ENCODE assay signal across 29 cellular contexts in the genomic region with DNA sequence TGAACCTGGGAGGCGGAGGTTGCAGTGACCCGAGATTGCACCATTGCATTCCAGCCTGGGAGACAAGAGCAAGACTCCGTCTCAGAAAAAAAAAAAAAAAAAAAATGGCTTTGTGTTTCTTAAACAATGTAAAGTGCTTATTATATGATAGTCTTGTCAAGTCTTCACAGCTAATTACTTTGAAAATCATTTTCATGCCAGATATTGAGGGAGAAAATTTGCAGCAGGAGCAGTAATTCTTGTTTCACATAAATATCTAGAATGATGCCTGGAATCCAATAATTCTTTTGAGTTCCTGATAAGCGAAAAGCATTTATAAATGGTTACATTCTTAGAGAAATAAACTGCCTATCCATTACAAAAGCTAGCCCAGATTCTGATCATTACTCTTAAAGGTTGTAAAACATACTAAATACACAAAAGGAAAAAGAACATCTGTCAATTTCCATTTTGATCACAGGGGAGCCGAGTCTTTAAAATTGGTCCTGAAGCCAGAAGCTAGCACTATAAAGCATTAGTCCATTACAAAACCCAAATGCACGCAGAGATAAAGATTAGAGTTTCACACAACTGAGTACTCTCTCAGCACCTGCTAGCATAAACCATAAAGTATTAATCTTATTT. TPM values are rescaled to one million over a fixed set of nuclear protein-coding genes. Genes with fewer than 3 reads are reported as not detected.
DNase-seq lines count a peak whose midpoint lies in the region; ATAC-seq, FAIRE-seq and TF ChIP-seq lines count a peak whose summit lies in the region.
"Had no signal": no experiment of that assay in that cellular context is flagged by ENCODE, and none has a peak within 500 bp of the region (broad histone marks: within the 10 kb centered on the region; RNA-seq: fewer than 3 reads in every experiment).

No MANE protein-coding gene starts in this region.

- H3K9me3 ChIP-seq in HAP-1 (0 out of 2 replicates have a peak, but pooled peaks cover 2% of the 10 kb centered on the region), SK-N-MC (ENCODE audit: low read depth, low read length) (no peaks in the 10 kb centered on the region), psoas muscle (no peaks in the 10 kb centered on the region)
- H3K9me3 ChIP-seq: ascending aorta, upper lobe of left lung had no signal

- no peak for TF ChIP-seq CTCF in psoas muscle (IDR thresholded peaks at IDR 0.05)

- DNase-seq in HAP-1 (ENCODE audit: low spot score in 2 of 2) = peak; percentile 40 to 72
- peak; percentile 15 for DNase-seq in NCI-H1694 (lab: John Stamatoyannopoulos, UW)
- no peak for DNase-seq in SK-N-MC (ENCODE audit: low read depth, low spot score)
- DNase-seq in psoas muscle = no peak
- no peak for DNase-seq in amygdala (lab: John Stamatoyannopoulos, UW)
- no peak for DNase-seq in urothelium cell line (ENCODE audit: low spot score)
- DNase-seq: activated CD4-positive, alpha-beta T cell treated with anti-CD3 and anti-CD28 coated beads, Interleukin-2, amount 10 ng/mL, durations not matched to agents 24 days and 14 days; activated CD8-positive, alpha-beta memory T cell treated with anti-CD3 and anti-CD28 coated beads for 24 hours; activated effector memory CD4-positive, alpha-beta T cell treated with Interleukin-2 at 50 U/mL for 16 hours; activated T-cell treated with anti-CD3 and anti-CD28 coated beads for 4 hours; caudate nucleus; DND-41; effector CD8-positive, alpha-beta T cell; GF-D8; Karpas-422; left colon; NCI-H526 treated with DMSO at 0.1 percent for 48 hours; SHP77 treated with DMSO at 0.1 percent for 48 hours; stimulated activated CD4-positive, alpha-beta T cell treated with anti-CD3 and anti-CD28 coated beads, Interleukin-4, amount 100 ng/mL, for 24 hours; T1000; upper lobe of left lung had no signal

- FAIRE-seq in urothelium cell line (lab: Jason Lieb, UNC) = no peak
- FAIRE-seq: RCC 7860 had no signal

- no peak overlapping the region for H3K9ac ChIP-seq in SK-N-MC (ENCODE audit: insufficient read length)
- H3K9ac ChIP-seq: BLaER1 treated with 17β-estradiol and CSF1 and Interleukin-3, amounts not matched to agents 10 nM and 100 nM had no signal

- in situ Hi-C loops in HAP-1 (cut with MboI; ENCODE audit: low sequenced_read_pairs) = no loop called here

- H3K27me3 ChIP-seq in HAP-1 (ENCODE audit: low read depth) (no peaks in the 10 kb centered on the region), psoas muscle (ENCODE audit: insufficient read depth in 3 of 3, low read length in 2 of 3) (no peaks in the 10 kb centered on the region)
- H3K27me3 ChIP-seq: ascending aorta; BLaER1 treated with 17β-estradiol and CSF1 and Interleukin-3, amounts not matched to agents 10 nM and 100 nM; upper lobe of left lung had no signal

- intact Hi-C loops in psoas muscle (cut with DNase I) = no loop called here

- WGBS in psoas muscle, 3 donors = 50 to 55% (median 54%) methylated on average over 6 of the region's 6 CpGs

- ATAC-seq in psoas muscle = no peak
- no peak for ATAC-seq in HG03439 (IDR thresholded peaks at IDR 0.05; ENCODE audit: unreplicated experiment)
- ATAC-seq: HCT116, left colon, sciatic nerve, WTC11 had no signal

- H3K27ac ChIP-seq in SK-N-MC (peak overlapping the region; percentile 63), psoas muscle (peak overlapping the region; percentile 43)
- H3K27ac ChIP-seq: ascending aorta; BLaER1 treated with 17β-estradiol and CSF1 and Interleukin-3, amounts not matched to agents 10 nM and 100 nM; coronary artery; upper lobe of left lung had no signal

- H3K4me1 ChIP-seq in HAP-1 = peaks cover 14% of the 10 kb centered on the region
- H3K4me1 ChIP-seq in psoas muscle = peaks cover 36% of the 10 kb centered on the region
- H3K4me1 ChIP-seq: upper lobe of left lung had no signal

- no peak overlapping the region for H3K4me3 ChIP-seq in HAP-1
- H3K4me3 ChIP-seq in SK-N-MC = no peak overlapping the region
- H3K4me3 ChIP-seq in psoas muscle = no peak overlapping the region
- H3K4me3 ChIP-seq: ascending aorta; BLaER1 treated with 17β-estradiol and CSF1 and Interleukin-3, amounts not matched to agents 10 nM and 100 nM; coronary artery; upper lobe of left lung had no signal

- H3K36me3 ChIP-seq in HAP-1 (replicated peaks) (peaks cover 5% of the 10 kb centered on the region), SK-N-MC (ENCODE audit: insufficient read depth, low read length) (peaks cover 4% of the 10 kb centered on the region; the same call in 1 of the 2 replicates), psoas muscle (ENCODE audit: insufficient read depth in 1 of 2, low read depth in 1 of 2) (no peaks in the 10 kb centered on the region)
- H3K36me3 ChIP-seq: ascending aorta, upper lobe of left lung had no signal

RNA-seq across cellular contexts. Expression of a gene that starts 50.3 kb away (rescaled TPM):
- total RNA-seq in psoas muscle = 1 to 10 TPM; 4.1 to 9.6 (median 5.3) TPM
- 1 to 10 TPM; 2.5 to 8.7 (median 3.8) TPM for polyA plus RNA-seq in psoas muscle

Comparison
In these comparisons a context has a peak if more than half of its experiments do, and no peak if none do; other contexts are left out.
1. DNase-seq: peak in HAP-1 (2 of 2) and NCI-H1694 (single experiment); none in SK-N-MC (single experiment), psoas muscle (0 of 2), amygdala (0 of 56) and urothelium cell line (single experiment).